20 cellular contexts compared by ENCODE assay signal in the genomic region with DNA sequence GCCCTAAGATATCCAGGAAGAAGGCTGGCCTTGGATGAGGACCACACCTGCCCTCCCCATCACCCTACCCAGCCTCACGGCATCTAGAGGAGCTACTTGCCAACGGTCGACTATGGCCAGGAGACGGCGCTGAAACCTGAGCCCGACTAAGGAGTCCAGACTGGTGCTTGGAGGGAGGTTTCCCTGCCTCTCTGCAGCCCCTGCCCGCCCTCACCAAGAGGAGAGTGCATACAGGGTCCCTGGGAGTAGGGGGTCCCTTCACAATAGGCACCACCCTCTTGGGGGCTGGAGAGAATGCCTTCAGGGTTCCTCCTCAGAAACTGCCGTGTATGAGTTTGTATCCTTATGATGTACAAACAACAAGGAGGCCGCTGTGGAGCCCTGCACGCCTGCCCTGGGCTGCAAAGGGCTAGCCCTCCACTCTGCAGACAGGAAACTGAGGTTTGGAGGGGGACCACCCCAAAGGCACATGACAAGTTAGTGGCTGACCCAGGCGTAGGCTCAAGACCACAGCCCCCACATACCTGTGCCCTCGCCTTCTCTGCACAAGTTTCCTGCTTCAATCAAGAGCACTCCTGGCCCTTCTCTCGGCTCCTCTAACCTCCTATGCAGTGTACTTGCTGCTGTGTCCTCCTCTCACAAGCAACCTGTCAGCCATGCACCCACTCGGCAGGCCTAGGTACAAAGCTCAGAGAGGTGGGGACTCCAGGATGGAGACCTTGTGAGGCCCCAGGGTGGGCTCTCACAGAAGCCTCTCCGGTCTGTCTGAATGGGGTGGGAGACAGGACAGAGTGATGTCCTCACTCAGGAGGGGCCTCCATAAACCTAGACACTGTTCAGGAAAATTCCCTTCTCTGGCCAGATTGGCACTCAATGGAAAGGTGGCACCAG. TPM values are rescaled to one million over a fixed set of nuclear protein-coding genes. Genes with fewer than 3 reads are reported as not detected.
DNase-seq lines count a peak whose midpoint lies in the region; ATAC-seq and TF ChIP-seq lines count a peak whose summit lies in the region.
"Had no signal": no experiment of that assay in that cellular context is flagged by ENCODE, and none has a peak within 500 bp of the region (broad histone marks: within the 10 kb centered on the region; RNA-seq: fewer than 3 reads in every experiment).

No MANE protein-coding gene starts in this region.

- no peaks in the 10 kb centered on the region for H3K79me2 ChIP-seq in GM23338 (replicated peaks; ENCODE audit: insufficient read depth)

- no peaks in the 10 kb centered on the region for H3F3A ChIP-seq in GM23338 (replicated peaks; ENCODE audit: low read depth)

- TF ChIP-seq CTCF in GM23338 (conservative IDR thresholded peaks at IDR 0.05; ENCODE audit: low read depth in 2 of 2), result peak in 1 of 2 experiments; percentile 29; a peak in 1 of 4 replicates
- no peak for TF ChIP-seq CTCF in RWPE2 (IDR thresholded peaks at IDR 0.05; ENCODE audit: poor library complexity, severe bottlenecking)
- TF ChIP-seq CTCF in left lung (IDR thresholded peaks at IDR 0.05), result no peak

- no peak overlapping the region for H3K27ac Mint-ChIP-seq in GM23338
- H3K27ac Mint-ChIP-seq: stimulated activated memory B cell treated with anti-CD40 and anti-IgM and Interleukin-4, amounts not matched to agents 10 μg/mL and 1 μg/mL and 100 μg/mL, for 72 hours had no signal

- H3K9me2 ChIP-seq in GM23338 (ENCODE audit: insufficient read depth), result no peaks in the 10 kb centered on the region

- DNase-seq in GM23338 (ENCODE audit: low spot score) (no peak), RWPE2 (ENCODE audit: low spot score) (peak; percentile 52), left lung (peak; percentile 32 to 54), HCEC 1CT (no peak), NCI-H748 (lab: John Stamatoyannopoulos, UW; ENCODE audit: unreplicated experiment) (no peak)
- peak; percentile 16 for DNase-seq in stimulated activated CD8-positive, alpha-beta memory T cell treated with anti-CD3 and anti-CD28 coated beads, Interleukin-4, amount 100 ng/mL, for 48 hours
- DNase-seq: activated CD4-positive, alpha-beta T cell treated with anti-CD3 and anti-CD28 coated beads for 4 hours; activated CD8-positive, alpha-beta memory T cell treated with anti-CD3 and anti-CD28 coated beads, Interleukin-2, amount 50 U/mL, for 4 hours; activated naive CD4-positive, alpha-beta T cell treated with anti-CD3 and anti-CD28 coated beads, Interleukin-2, amount 50 U/mL, for 16 hours; DMS79 treated with DMSO at 0.1 percent for 48 hours; NCI-H1436 treated with DMSO at 0.1 percent for 48 hours; NCI-H748 treated with DMSO at 0.1 percent for 48 hours; PC-3; T1000 had no signal

- H3K36me3 ChIP-seq in GM23338 (ENCODE audit: insufficient read depth) (no peaks in the 10 kb centered on the region), RWPE2 (ENCODE audit: low read depth) (no peaks in the 10 kb centered on the region), left lung (peaks cover 0 to 22% of the 10 kb centered on the region in 2 donors)

- no peaks in the 10 kb centered on the region; the same call in 1 of the 2 replicates for H4K20me1 ChIP-seq in GM23338 (replicated peaks; ENCODE audit: insufficient read depth)

- ATAC-seq in GM23338, result peak; percentile 39
- 0 out of 3 replicates have a peak, but pooled peaks have one; percentile 13 for ATAC-seq in RWPE2 (ENCODE audit: low read depth)
- peak; percentile 2 for ATAC-seq in left lung
- no peak for ATAC-seq in GM18861 (IDR thresholded peaks at IDR 0.05; ENCODE audit: unreplicated experiment)
- ATAC-seq: body of pancreas; PC-3; stimulated activated memory B cell treated with anti-CD40 and anti-IgM and Interleukin-4, amounts not matched to agents 10 μg/mL and 1 μg/mL and 100 μg/mL, for 72 hours had no signal

- H3K4me1 ChIP-seq in GM23338 (ENCODE audit: insufficient read depth), result no peaks in the 10 kb centered on the region
- no peaks in the 10 kb centered on the region for H3K4me1 ChIP-seq in RWPE2 (ENCODE audit: insufficient read depth, poor library complexity, severe bottlenecking)
- H3K4me1 ChIP-seq in left lung, result peaks cover 16 to 25% of the 10 kb centered on the region in 2 donors

- peaks cover 27% of the 10 kb centered on the region for H3K36me3 Mint-ChIP-seq in GM23338 (ENCODE audit: low read depth)
- H3K36me3 Mint-ChIP-seq: stimulated activated memory B cell treated with anti-CD40 and anti-IgM and Interleukin-4, amounts not matched to agents 10 μg/mL and 1 μg/mL and 100 μg/mL, for 72 hours had no signal

- intact Hi-C loops in left lung (cut with DNase I), result no loop called here

- H3K4me3 ChIP-seq in GM23338 (no peak overlapping the region), RWPE2 (ENCODE audit: severe bottlenecking) (no peak overlapping the region), left lung (no peak overlapping the region)
- H3K4me3 ChIP-seq: body of pancreas, lung, prostate gland had no signal

- H3K27me3 ChIP-seq in GM23338 (ENCODE audit: insufficient read depth) (no peaks in the 10 kb centered on the region), RWPE2 (ENCODE audit: insufficient read depth, poor library complexity, severe bottlenecking) (no peaks in the 10 kb centered on the region), left lung (peaks cover 0 to 12% of the 10 kb centered on the region in 2 donors)
- H3K27me3 ChIP-seq: body of pancreas had no signal

- H3K27ac ChIP-seq in GM23338 (ENCODE audit: low read depth) (no peak overlapping the region), RWPE2 (ENCODE audit: poor library complexity, severe bottlenecking) (no peak overlapping the region), left lung (no peak overlapping the region)
- H3K27ac ChIP-seq: epithelial cell of prostate, prostate gland had no signal

- peaks cover 13% of the 10 kb centered on the region for H3K27me3 Mint-ChIP-seq in GM23338 (ENCODE audit: insufficient read depth, low read depth, poor library complexity)

- H3K4me1 Mint-ChIP-seq in GM23338, result peaks cover 6% of the 10 kb centered on the region
- H3K4me1 Mint-ChIP-seq: stimulated activated memory B cell treated with anti-CD40 and anti-IgM and Interleukin-4, amounts not matched to agents 10 μg/mL and 1 μg/mL and 100 μg/mL, for 72 hours had no signal

- no peak overlapping the region for H3K4me2 ChIP-seq in GM23338

- no peak overlapping the region for H3K4me3 Mint-ChIP-seq in GM23338
- H3K4me3 Mint-ChIP-seq: stimulated activated memory B cell treated with anti-CD40 and anti-IgM and Interleukin-4, amounts not matched to agents 10 μg/mL and 1 μg/mL and 100 μg/mL, for 72 hours had no signal

- H3K9me3 ChIP-seq in RWPE2 (ENCODE audit: severe bottlenecking) (no peaks in the 10 kb centered on the region), left lung (no peaks in the 10 kb centered on the region)
- H3K9me3 ChIP-seq: body of pancreas, prostate gland had no signal

- no peaks in the 10 kb centered on the region for H3K9me3 Mint-ChIP-seq in GM23338
- H3K9me3 Mint-ChIP-seq: stimulated activated memory B cell treated with anti-CD40 and anti-IgM and Interleukin-4, amounts not matched to agents 10 μg/mL and 1 μg/mL and 100 μg/mL, for 72 hours had no signal

- no peak overlapping the region for H2AFZ ChIP-seq in GM23338

TF ChIP-seq in GM23338, 12 proteins besides CTCF, POLR2A, EP300 and RAD21 (continues in another document):
- TF ChIP-seq ZNF331 (CRISPR knock-in tag; IDR thresholded peaks at IDR 0.05; ENCODE audit: low read depth) (no peak), STAT1 (IDR thresholded peaks at IDR 0.05; ENCODE audit: unreplicated experiment) (no peak), POLR2AphosphoS5 (IDR thresholded peaks at IDR 0.05; ENCODE audit: low read depth) (no peak), EZH2phosphoT487 (IDR thresholded peaks at IDR 0.05; ENCODE audit: unreplicated experiment) (no peak), JUNB (IDR thresholded peaks at IDR 0.05; ENCODE audit: unreplicated experiment) (no peak)

RNA-seq across cellular contexts. Expression of gene KLF15, which starts 7.4 kb away (rescaled TPM):
- total RNA-seq in GM23338 (2014; rRNA removed; shearing (Covaris generic)), result 14.0 and 19.8 TPM in 2 replicates
- 3.3 and 3.5 TPM in 2 replicates for polyA plus RNA-seq in GM23338 (2016; fragmentation: Nextera tagmentation; extraction: Ambion mirVana)
- total RNA-seq in left lung, result 10 to 100 TPM; 12.8 to 14.8 TPM
- total RNA-seq: PC-3 had no signal

RNA-seq across cellular contexts. Expression of gene CFAP100, which starts 44.9 kb away (rescaled TPM):
- 0.07 TPM in 1 of 2 replicates, not detected in the other for total RNA-seq in GM23338 (2014; rRNA removed; shearing (Covaris generic))
- not detected in 2 replicates for polyA plus RNA-seq in GM23338 (2016; fragmentation: Nextera tagmentation; extraction: Ambion mirVana)
- 1 to 10 TPM in 1 of 2 donors, not detected in 1; 8.2 TPM for total RNA-seq in left lung
- total RNA-seq: body of pancreas, PC-3 had no signal

Comparison
In these comparisons a context has a peak if more than half of its experiments do, and no peak if none do; other contexts are left out.
1. DNase-seq: peak in RWPE2 (single experiment), left lung (2 of 2) and stimulated activated CD8-positive, alpha-beta memory T cell treated with anti-CD3 and anti-CD28 coated beads, Interleukin-4, amount 100 ng/mL, for 48 hours (single experiment); none in GM23338 (single experiment), HCEC 1CT (single experiment) and NCI-H748 (single experiment).